Comparison of ENCODE assay signal across 8 cellular contexts in genomic region chr1:179709841-179710329, GRCh38. TPM values are rescaled to one million over a fixed set of nuclear protein-coding genes. Genes with fewer than 3 reads are reported as not detected.
A peak's percentile ranks its signal among the peaks of the same experiment; 100 is the strongest.
DNase-seq lines count a peak whose midpoint lies in the region; ATAC-seq and TF ChIP-seq lines count a peak whose summit lies in the region.

No MANE protein-coding gene starts in this region.

- H3K4me1 Mint-ChIP-seq in CD4-positive, CD25-positive, alpha-beta regulatory T cell = peaks cover 0 to 6% (median 4%) of the 10 kb centered on the region in 4 donors
- H3K4me1 Mint-ChIP-seq in activated T-cell treated with anti-CD3 and anti-CD28 coated beads, Interleukin-2, amount 50 U/mL, for 24 hours (ENCODE audit: low read depth) = peaks cover 11% of the 10 kb centered on the region

- ATAC-seq in CD4-positive, CD25-positive, alpha-beta regulatory T cell (ENCODE audit: low read depth in 2 of 2) = peak in 1 of 2 donors; percentile 59
- ATAC-seq in GM19351 (IDR thresholded peaks at IDR 0.05; ENCODE audit: unreplicated experiment) (peak; percentile 82), HG03565 (IDR thresholded peaks at IDR 0.05; ENCODE audit: unreplicated experiment) (peak; percentile 82), aorta (ENCODE audit: low FRiP score) (peak; percentile 64)

- intact Hi-C loops in aorta (cut with DNase I) = no loop called here

- no peaks in the 10 kb centered on the region for H3K27me3 Mint-ChIP-seq in CD4-positive, CD25-positive, alpha-beta regulatory T cell
- no peaks in the 10 kb centered on the region for H3K27me3 Mint-ChIP-seq in activated T-cell treated with anti-CD3 and anti-CD28 coated beads, Interleukin-2, amount 50 U/mL, for 24 hours

- TF ChIP-seq POLR2A in Peyer's patch (IDR thresholded peaks at IDR 0.05) = no peak

- no peak overlapping the region for H3K9ac ChIP-seq in endocrine pancreas (ENCODE audit: control insufficient read depth, insufficient read depth, low read length)

- H3K4me1 ChIP-seq in CD4-positive, CD25-positive, alpha-beta regulatory T cell (ENCODE audit: control insufficient read depth, insufficient read depth, low read length, poor library complexity, severe bottlenecking) = no peaks in the 10 kb centered on the region
- H3K4me1 ChIP-seq in endocrine pancreas (ENCODE audit: control insufficient read depth, insufficient read depth, low read length) = peaks cover 10% of the 10 kb centered on the region
- no peaks in the 10 kb centered on the region for H3K4me1 ChIP-seq in aorta (ENCODE audit: control insufficient read depth in 1 of 2, insufficient read depth in 2 of 2, low read length in 2 of 2)
- peaks cover 0 to 10% (median 0%) of the 10 kb centered on the region in 4 donors for H3K4me1 ChIP-seq in Peyer's patch

- no peaks in the 10 kb centered on the region for H3K36me3 Mint-ChIP-seq in CD4-positive, CD25-positive, alpha-beta regulatory T cell
- H3K36me3 Mint-ChIP-seq in activated T-cell treated with anti-CD3 and anti-CD28 coated beads, Interleukin-2, amount 50 U/mL, for 24 hours (ENCODE audit: low read depth) = no peaks in the 10 kb centered on the region

- H3K27ac ChIP-seq in CD4-positive, CD25-positive, alpha-beta regulatory T cell (ENCODE audit: insufficient read depth, low read length, poor library complexity, severe bottlenecking) = no peak overlapping the region
- H3K27ac ChIP-seq in aorta (ENCODE audit: low read depth in 1 of 2, low read length in 2 of 2) = no peak overlapping the region
- H3K27ac ChIP-seq in Peyer's patch = no peak overlapping the region

- H3K9me3 Mint-ChIP-seq in CD4-positive, CD25-positive, alpha-beta regulatory T cell = peaks cover 2 to 21% (median 7%) of the 10 kb centered on the region in 7 donors
- peaks cover 17% of the 10 kb centered on the region for H3K9me3 Mint-ChIP-seq in activated T-cell treated with anti-CD3 and anti-CD28 coated beads, Interleukin-2, amount 50 U/mL, for 24 hours

- no peak overlapping the region for H3K4me3 ChIP-seq in CD4-positive, CD25-positive, alpha-beta regulatory T cell (ENCODE audit: low read depth, low read length)
- H3K4me3 ChIP-seq in endocrine pancreas (ENCODE audit: control insufficient read depth, insufficient read depth, low read length) = peak overlapping the region; percentile 26
- H3K4me3 ChIP-seq in aorta (ENCODE audit: low read length in 2 of 2) = no peak overlapping the region
- no peak overlapping the region for H3K4me3 ChIP-seq in Peyer's patch

- H3K27me3 ChIP-seq in CD4-positive, CD25-positive, alpha-beta regulatory T cell (ENCODE audit: control insufficient read depth, insufficient read depth, low read length) = no peaks in the 10 kb centered on the region
- H3K27me3 ChIP-seq in endocrine pancreas (ENCODE audit: control insufficient read depth, insufficient read depth, low read length) (no peaks in the 10 kb centered on the region), aorta (ENCODE audit: control insufficient read depth in 1 of 2, insufficient read depth in 2 of 2, low read length in 1 of 2) (peaks cover 0 to 2% of the 10 kb centered on the region in 2 donors), Peyer's patch (no peaks in the 10 kb centered on the region)

- peak; percentile 1 to 34 (median 22) for DNase-seq in CD4-positive, CD25-positive, alpha-beta regulatory T cell
- DNase-seq in aorta (no peak), Peyer's patch (no peak)
- DNase-seq in activated CD8-positive, alpha-beta memory T cell treated with anti-CD3 and anti-CD28 coated beads, Interleukin-2, amount 50 U/mL, for 4 hours = no peak
- no peak for DNase-seq in activated T-cell treated with anti-CD3 and anti-CD28 coated beads, Interleukin-2, amount 50 U/mL, for 24 hours

- H3K36me3 ChIP-seq in CD4-positive, CD25-positive, alpha-beta regulatory T cell (ENCODE audit: control insufficient read depth, insufficient read depth, low read length) = no peaks in the 10 kb centered on the region
- no peaks in the 10 kb centered on the region for H3K36me3 ChIP-seq in endocrine pancreas (ENCODE audit: control insufficient read depth, insufficient read depth, low read length)
- H3K36me3 ChIP-seq in aorta (ENCODE audit: control insufficient read depth in 1 of 2, insufficient read depth in 2 of 2, low read length in 1 of 2) = no peaks in the 10 kb centered on the region
- no peaks in the 10 kb centered on the region for H3K36me3 ChIP-seq in Peyer's patch

- TF ChIP-seq CTCF in Peyer's patch (IDR thresholded peaks at IDR 0.05) = no peak

- H3K4me3 Mint-ChIP-seq in CD4-positive, CD25-positive, alpha-beta regulatory T cell = no peak overlapping the region
- no peak overlapping the region for H3K4me3 Mint-ChIP-seq in activated T-cell treated with anti-CD3 and anti-CD28 coated beads, Interleukin-2, amount 50 U/mL, for 24 hours

- H3K27ac Mint-ChIP-seq in CD4-positive, CD25-positive, alpha-beta regulatory T cell = peak overlapping the region in 2 of 3 donors; percentile 36 to 66
- H3K27ac Mint-ChIP-seq in activated T-cell treated with anti-CD3 and anti-CD28 coated beads, Interleukin-2, amount 50 U/mL, for 24 hours = no peak overlapping the region

- 53 to 54% methylated on average over 5 of the region's 5 CpGs for WGBS in aorta, 2 donors

- peaks cover 8 to 14% of the 10 kb centered on the region in 2 experiments for H3K9me3 ChIP-seq in CD4-positive, CD25-positive, alpha-beta regulatory T cell (ENCODE audit: control insufficient read depth in 2 of 2, low read length in 2 of 2)
- H3K9me3 ChIP-seq in endocrine pancreas (ENCODE audit: control insufficient read depth, low read length) (peaks cover 3% of the 10 kb centered on the region), aorta (ENCODE audit: control insufficient read depth, low read length) (no peaks in the 10 kb centered on the region), Peyer's patch (peaks cover 0 to 9% (median 0%) of the 10 kb centered on the region in 4 donors)

RNA-seq across cellular contexts. Expression of gene FAM163A, which starts 33.2 kb away (rescaled TPM):
- total RNA-seq in CD4-positive, CD25-positive, alpha-beta regulatory T cell = not detected
- under 1 TPM in 1 of 4 donors, not detected in 3; 0.13 TPM for polyA plus RNA-seq in CD4-positive, CD25-positive, alpha-beta regulatory T cell
- total RNA-seq in aorta (not detected), Peyer's patch (1 to 10 TPM in 2 of 4 donors, under 1 TPM in 1, not detected in 1; 0.67 to 5.0 (median 1.2) TPM)
- not detected for polyA plus RNA-seq in aorta

Comparison
In these comparisons a context has a peak if more than half of its experiments do, and no peak if none do; other contexts are left out.
1. DNase-seq: peak in CD4-positive, CD25-positive, alpha-beta regulatory T cell (3 of 3); none in aorta (0 of 2), activated CD8-positive, alpha-beta memory T cell treated with anti-CD3 and anti-CD28 coated beads, Interleukin-2, amount 50 U/mL, for 4 hours (single experiment), activated T-cell treated with anti-CD3 and anti-CD28 coated beads, Interleukin-2, amount 50 U/mL, for 24 hours (single experiment) and Peyer's patch (0 of 3).